ENCODE assay signal across 23 cellular contexts in genomic region chr2:46264447-46264846, GRCh38.
"Had no signal": no experiment of that assay in that cellular context is flagged by ENCODE, and none has a peak within 500 bp of the region (broad histone marks: within the 10 kb centered on the region; RNA-seq: fewer than 3 reads in every experiment).

No MANE protein-coding gene starts in this region.

- H3K27ac ChIP-seq: ascending aorta, coronary artery, gastroesophageal sphincter, heart right ventricle, hepatocyte, WERI-Rb-1 had no signal

- H3K27me3 ChIP-seq: ascending aorta, gastroesophageal sphincter, heart right ventricle, hepatocyte had no signal

- H3K4me2 ChIP-seq: hepatocyte had no signal

- H3K4me3 ChIP-seq: ascending aorta, coronary artery, gastroesophageal sphincter, heart right ventricle, hepatocyte had no signal

- H3K79me2 ChIP-seq: hepatocyte had no signal

- DNase-seq: activated B cell treated with CpG ODN at 0.5 μM for 24 hours; activated CD4-positive, alpha-beta T cell treated with anti-CD3 and anti-CD28 coated beads for 48 hours; activated CD4-positive, alpha-beta T cell treated with anti-CD3 and anti-CD28 coated beads, Interleukin-2, amount 50 U/mL, for 1 hour; activated CD4-positive, alpha-beta T cell treated with anti-CD3 and anti-CD28 coated beads, Interleukin-2, amount 50 U/mL, for 48 hours; activated effector memory CD4-positive, alpha-beta T cell treated with anti-CD3 and anti-CD28 coated beads, Interleukin-2, amount 50 U/mL, for 16 hours; activated naive CD4-positive, alpha-beta T cell treated with anti-CD3 and anti-CD28 coated beads for 36 hours; activated naive CD8-positive, alpha-beta T cell treated with anti-CD3 and anti-CD28 coated beads, Interleukin-2, amount 10 ng/mL, durations not matched to agents 7 days and 5 days; activated T-cell treated with anti-CD3 and anti-CD28 coated beads, Interleukin-2, amount 50 U/mL, for 1 hour; activated T-cell treated with anti-CD3 and anti-CD28 coated beads, Interleukin-2, amount 50 U/mL, for 48 hours; effector CD8-positive, alpha-beta T cell; foreskin melanocyte; heart right ventricle; T-helper 1 cell; T-helper 17 cell; T1000; WERI-Rb-1 had no signal

- ATAC-seq: activated CD4-positive, CD25-positive, alpha-beta regulatory T cell treated with anti-CD3 and anti-CD28 coated beads, Interleukin-2, amount 50 U/mL, for 24 hours; esophagus mucosa; gastroesophageal sphincter; heart right ventricle; T-helper 17 cell had no signal

- H3K4me1 ChIP-seq: ascending aorta had no signal

- H2AFZ ChIP-seq: hepatocyte had no signal

- H3K9me3 ChIP-seq: ascending aorta, gastroesophageal sphincter, heart right ventricle had no signal

- FAIRE-seq: bronchial epithelial cell had no signal

- H3K36me3 ChIP-seq: ascending aorta, gastroesophageal sphincter, heart right ventricle, WERI-Rb-1 had no signal
